Comparison of ENCODE assay signal across 12 cellular contexts in the genomic region with DNA sequence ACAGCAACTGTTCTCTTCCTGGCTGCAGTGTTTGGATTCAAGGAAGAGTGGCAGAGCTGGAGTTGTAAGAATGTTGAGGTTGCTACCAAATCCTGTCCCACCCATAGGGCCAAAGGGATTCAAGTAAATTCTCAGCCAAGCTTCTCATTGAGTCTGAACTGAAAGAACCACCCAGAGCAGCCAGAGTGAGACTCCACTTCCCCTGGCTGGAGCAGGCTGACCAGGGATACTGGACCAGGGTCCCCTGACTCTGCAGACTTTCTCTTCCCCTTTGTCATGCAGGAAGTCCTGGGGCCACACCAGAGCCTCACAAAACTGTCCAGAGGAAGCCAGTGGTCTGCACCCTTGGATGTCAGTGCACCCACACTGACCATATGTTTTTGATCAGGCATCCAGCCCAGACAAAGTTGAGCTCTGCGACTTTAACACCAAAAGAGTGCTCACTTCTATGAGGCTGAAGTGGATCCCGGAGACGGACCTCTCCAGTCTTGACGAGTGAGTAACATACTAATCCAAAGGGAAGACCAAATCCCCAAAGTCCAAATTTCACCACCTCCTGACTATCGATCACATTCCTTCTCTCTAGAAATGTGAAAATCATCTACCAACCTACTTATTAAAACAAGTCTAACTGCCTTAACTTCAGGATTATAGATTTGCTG. TPM values are rescaled to one million over a fixed set of nuclear protein-coding genes. Genes with fewer than 3 reads are reported as not detected.
DNase-seq lines count a peak whose midpoint lies in the region; ATAC-seq, FAIRE-seq and TF ChIP-seq lines count a peak whose summit lies in the region.
"Had no signal": no experiment of that assay in that cellular context is flagged by ENCODE, and none has a peak within 500 bp of the region (broad histone marks: within the 10 kb centered on the region; RNA-seq: fewer than 3 reads in every experiment).

No MANE protein-coding gene starts in this region.

- dilution Hi-C loops in IMR-90 (cut with HindIII; ENCODE audit: low sequenced_read_pairs, unreplicated experiment) = loop anchor here (25.0 kb wide), 1 partner anchor 188 kb away; the partner anchor contains the start of genes GLOD4 and MRM3

- H3K27me3 ChIP-seq in IMR-90 (ENCODE audit: control insufficient read depth, insufficient read depth, low read length) (no peaks in the 10 kb centered on the region), fibroblast of lung (ENCODE audit: control insufficient read depth, insufficient read depth, low read length) (no peaks in the 10 kb centered on the region), WERI-Rb-1 (ENCODE audit: insufficient read depth, low read depth, severe bottlenecking) (no peaks in the 10 kb centered on the region)

- BruUV-seq in IMR-90 (replicated peaks; lab: Mats Ljungman, UMichigan) = no TSS peak

- H3K27ac ChIP-seq in IMR-90 (ENCODE audit: insufficient read depth, low read length) = no peak overlapping the region
- peak overlapping the region; percentile 11 for H3K27ac ChIP-seq in fibroblast of lung (ENCODE audit: insufficient read depth, low read length)
- no peak overlapping the region for H3K27ac ChIP-seq in WERI-Rb-1

- no peak for TF ChIP-seq POLR2A in IMR-90 (IDR thresholded peaks at IDR 0.05; ENCODE audit: low read depth, low read length)

- no peak for TF ChIP-seq RAD21 in IMR-90 (IDR thresholded peaks at IDR 0.05; ENCODE audit: low read length)

- no peak overlapping the region for H2BK5ac ChIP-seq in IMR-90 (ENCODE audit: low read depth, low read length, poor library complexity, severe bottlenecking)

- no peak overlapping the region for H3K4ac ChIP-seq in IMR-90 (ENCODE audit: low read depth, low read length)

- no peak for FAIRE-seq in GM19239 (lab: Jason Lieb, UNC)

- peak overlapping the region; percentile 73 for H3K4me3 Mint-ChIP-seq in neural crest cell
- H3K4me3 Mint-ChIP-seq: effector memory CD8-positive, alpha-beta T cell; naive thymus-derived CD4-positive, alpha-beta T cell had no signal

- 35% methylated on average over 4 of the region's 5 CpGs; no CpG with 5 or more reads in 1 of the 2 experiments for WGBS in IMR-90 (ENCODE audit: extremely low coverage in 2 of 2, insufficient read length in 1 of 2), 2 experiments

- no peak overlapping the region for H2BK15ac ChIP-seq in IMR-90 (ENCODE audit: low read depth, low read length)

- H2BK120ac ChIP-seq in IMR-90 (ENCODE audit: low read depth, low read length) = no peak overlapping the region

- peaks cover 21 to 58% of the 10 kb centered on the region in 2 experiments; a peak in 3 of 4 replicates for H3K79me1 ChIP-seq in IMR-90 (ENCODE audit: low read depth in 1 of 2, low read length in 2 of 2)

- H3K79me2 ChIP-seq in fibroblast of lung (ENCODE audit: control insufficient read depth, insufficient read depth, low read length) = peaks cover 35% of the 10 kb centered on the region

- no peak overlapping the region for H4K5ac ChIP-seq in IMR-90 (ENCODE audit: low read depth, low read length)

- no peak overlapping the region for H4K91ac ChIP-seq in IMR-90 (ENCODE audit: insufficient read depth, low read depth, low read length)

- H2AFZ ChIP-seq in IMR-90 (replicated peaks; ENCODE audit: low read length, poor library complexity) = no peak overlapping the region
- no peak overlapping the region for H2AFZ ChIP-seq in fibroblast of lung (ENCODE audit: low read length)

- H3K4me3 ChIP-seq in AG10803 (ENCODE audit: low read length) (peak overlapping the region; percentile 32), IMR-90 (ENCODE audit: insufficient read depth, low read depth, low read length) (no peak overlapping the region), fibroblast of lung (replicated peaks in 1 of 4; ENCODE audit: control extremely low read depth in 1 of 4, insufficient read depth in 1 of 4, low read depth in 3 of 4, low read length in 4 of 4) (peak overlapping the region in 1 of 4 experiments; percentile 23), WERI-Rb-1 (ENCODE audit: low read depth, low read length) (no peak overlapping the region)

- H3K4me1 ChIP-seq in IMR-90 (ENCODE audit: control insufficient read depth, insufficient read depth, low read length) = peaks cover 13% of the 10 kb centered on the region
- no peaks in the 10 kb centered on the region for H3K4me1 ChIP-seq in fibroblast of lung (ENCODE audit: control insufficient read depth, extremely low read depth, insufficient read depth, low read length)

- H3K9ac ChIP-seq in IMR-90 (ENCODE audit: low read depth, low read length) (no peak overlapping the region), fibroblast of lung (ENCODE audit: insufficient read depth, low read length) (no peak overlapping the region)

- H3K9me3 ChIP-seq in IMR-90 (ENCODE audit: control insufficient read depth, insufficient read depth, low read length) = no peaks in the 10 kb centered on the region; the same call in 1 of the 2 replicates
- no peaks in the 10 kb centered on the region for H3K9me3 ChIP-seq in fibroblast of lung (ENCODE audit: control insufficient read depth, insufficient read depth, low read depth, low read length)
- H3K9me3 ChIP-seq in WERI-Rb-1 (ENCODE audit: severe bottlenecking) = no peaks in the 10 kb centered on the region

- H2AK5ac ChIP-seq in IMR-90 (ENCODE audit: low read depth, low read length) = no peak overlapping the region

- H3K9me3 Mint-ChIP-seq in neural crest cell = no peaks in the 10 kb centered on the region
- H3K9me3 Mint-ChIP-seq: effector memory CD8-positive, alpha-beta T cell; naive thymus-derived CD4-positive, alpha-beta T cell had no signal

- H3K4me2 ChIP-seq in IMR-90 (ENCODE audit: low read depth, low read length) (peak overlapping the region; percentile 57; the same call in 1 of the 2 replicates), fibroblast of lung (ENCODE audit: extremely low read depth, insufficient read depth, low read length) (peak overlapping the region; percentile 45)

- POLR2A ChIA-PET in IMR-90 (lab: Charles Lee; ENCODE audit: unreplicated experiment) = no interaction called here

- peaks cover 13% of the 10 kb centered on the region for H3K9me1 ChIP-seq in IMR-90 (ENCODE audit: insufficient read depth, low read length)

- no peaks in the 10 kb centered on the region for H3K27me3 Mint-ChIP-seq in neural crest cell (ENCODE audit: low read depth)

- no peak overlapping the region for H2BK20ac ChIP-seq in IMR-90 (ENCODE audit: low read depth, low read length)

- peak overlapping the region; percentile 62 for H2AK9ac ChIP-seq in IMR-90 (replicated peaks; ENCODE audit: low read depth, low read length, poor library complexity)

- no peaks in the 10 kb centered on the region for H3K36me3 Mint-ChIP-seq in neural crest cell (ENCODE audit: low read depth)
- H3K36me3 Mint-ChIP-seq: naive thymus-derived CD4-positive, alpha-beta T cell had no signal

- DNase-seq in AG10803 (ENCODE audit: low read depth) (peak; percentile 74), IMR-90 (no peak), fibroblast of lung (ENCODE audit: low read depth in 2 of 2) (peak in 1 of 2 donors; percentile 40), neural crest cell (ENCODE audit: low read depth, low spot score) (no peak), GM19239 (ENCODE audit: insufficient read length, low spot score) (no peak), mucosa of gallbladder (ENCODE audit: low spot score) (no peak), WERI-Rb-1 (no peak)
- DNase-seq: effector memory CD8-positive, alpha-beta T cell; naive thymus-derived CD4-positive, alpha-beta T cell; NCI-H510A; RPMI8226 had no signal

- no peak overlapping the region for H3K56ac ChIP-seq in IMR-90 (ENCODE audit: extremely low read depth, insufficient read depth, low read length)

- H3K18ac ChIP-seq in IMR-90 (ENCODE audit: low read depth, low read length) = no peak overlapping the region

- CTCF ChIA-PET in IMR-90 (lab: Yijun Ruan, JAX) = no interaction called here

- peak overlapping the region; percentile 41; the same call in 1 of the 2 replicates for H3K23ac ChIP-seq in IMR-90 (ENCODE audit: low read depth, low read length)

- H3K36me3 ChIP-seq in IMR-90 (ENCODE audit: control insufficient read depth, insufficient read depth, low read length) (peaks cover 12% of the 10 kb centered on the region), fibroblast of lung (ENCODE audit: control insufficient read depth, insufficient read depth, low read length) (no peaks in the 10 kb centered on the region), WERI-Rb-1 (no peaks in the 10 kb centered on the region; the same call in 1 of the 2 replicates)

- peaks cover 74% of the 10 kb centered on the region for H4K20me1 ChIP-seq in IMR-90 (ENCODE audit: insufficient read depth, low read length)
- H4K20me1 ChIP-seq in fibroblast of lung (ENCODE audit: control insufficient read depth, extremely low read depth, insufficient read depth, low read length) = no peaks in the 10 kb centered on the region

- H3K4me1 Mint-ChIP-seq in neural crest cell = peaks cover 47% of the 10 kb centered on the region

- no peak overlapping the region for H4K8ac ChIP-seq in IMR-90 (ENCODE audit: low read depth in 2 of 2, low read length in 2 of 2)

- no peak overlapping the region for H3K14ac ChIP-seq in IMR-90 (replicated peaks; ENCODE audit: low read depth, low read length)

- no peak for ATAC-seq in IMR-90 (ENCODE audit: low read depth)
- no peak for ATAC-seq in HG03280 (IDR thresholded peaks at IDR 0.05; ENCODE audit: unreplicated experiment)
- ATAC-seq: effector memory CD8-positive, alpha-beta T cell; naive thymus-derived CD4-positive, alpha-beta T cell had no signal

- no peak overlapping the region for H3K27ac Mint-ChIP-seq in neural crest cell (ENCODE audit: unreplicated experiment)
- H3K27ac Mint-ChIP-seq: effector memory CD8-positive, alpha-beta T cell; naive thymus-derived CD4-positive, alpha-beta T cell had no signal

- no peak for TF ChIP-seq CTCF in AG10803 (conservative IDR thresholded peaks at IDR 0.05; ENCODE audit: low read length)
- TF ChIP-seq CTCF in IMR-90 (conservative IDR thresholded peaks at IDR 0.05; ENCODE audit: low read depth, low read length) = no peak
- TF ChIP-seq CTCF in fibroblast of lung (conservative IDR thresholded peaks at IDR 0.05 in 1 of 2, IDR thresholded peaks at IDR 0.05 in 1 of 2; ENCODE audit: low read depth in 1 of 2, low read length in 2 of 2) = no peak
- TF ChIP-seq CTCF in neural crest cell (conservative IDR thresholded peaks at IDR 0.05) = no peak
- TF ChIP-seq CTCF in WERI-Rb-1 (IDR thresholded peaks at IDR 0.05; ENCODE audit: low read depth, low read length) = no peak

- intact Hi-C loops in IMR-90 (cut with micrococcal nuclease) = no loop called here

- in situ Hi-C loops in IMR-90 (cut with MboI; ENCODE audit: low sequenced_read_pairs) = no loop called here

RNA-seq across cellular contexts. Expression of gene NXN, which starts 4.1 kb away (rescaled TPM):
- total RNA-seq in IMR-90 (2012; rRNA removed) (52.5 and 52.8 TPM in 2 replicates), fibroblast of lung (48.0 and 53.8 TPM in 2 replicates), neural crest cell (75.9 and 76.4 TPM in 2 replicates), mucosa of gallbladder (46.0 TPM)
- polyA plus RNA-seq in IMR-90 (2012; rRNA removed) (116 and 120 TPM in 2 replicates), fibroblast of lung (38.5 and 75.6 TPM in 2 replicates)
- polyA plus RNA-seq in IMR-90 (2012; cell fraction: cytosol; rRNA removed) = 89.4 and 117 TPM in 2 replicates
- 67.9 and 90.2 TPM in 2 replicates for polyA plus RNA-seq in IMR-90 (2012; cell fraction: nucleus; rRNA removed; ENCODE audit: low replicate concordance)
- 45.5 and 79.1 TPM in 2 replicates for polyA plus RNA-seq in fibroblast of lung (2012)
- polyA minus RNA-seq in fibroblast of lung (ENCODE audit: low replicate concordance) = 109 and 204 TPM in 2 replicates

RNA-seq across cellular contexts. Expression of gene TIMM22, which starts 21.5 kb away (rescaled TPM):
- total RNA-seq in IMR-90 (2012; rRNA removed) (12.7 and 14.4 TPM in 2 replicates), fibroblast of lung (10.5 and 13.4 TPM in 2 replicates), neural crest cell (18.7 and 19.5 TPM in 2 replicates), mucosa of gallbladder (9.1 TPM)
- polyA plus RNA-seq in IMR-90 (2012; rRNA removed) (12.7 and 12.9 TPM in 2 replicates), fibroblast of lung (17.4 and 21.9 TPM in 2 replicates)
- 9.9 and 11.0 TPM in 2 replicates for polyA plus RNA-seq in IMR-90 (2012; cell fraction: cytosol; rRNA removed)
- polyA plus RNA-seq in IMR-90 (2012; cell fraction: nucleus; rRNA removed; ENCODE audit: low replicate concordance) = 4.6 and 5.7 TPM in 2 replicates
- 15.6 and 21.0 TPM in 2 replicates for polyA plus RNA-seq in fibroblast of lung (2012)
- 10.2 and 15.1 TPM in 2 replicates for polyA minus RNA-seq in fibroblast of lung (ENCODE audit: low replicate concordance)
